ENCODE assay signal across 1 cellular context in the genomic region with DNA sequence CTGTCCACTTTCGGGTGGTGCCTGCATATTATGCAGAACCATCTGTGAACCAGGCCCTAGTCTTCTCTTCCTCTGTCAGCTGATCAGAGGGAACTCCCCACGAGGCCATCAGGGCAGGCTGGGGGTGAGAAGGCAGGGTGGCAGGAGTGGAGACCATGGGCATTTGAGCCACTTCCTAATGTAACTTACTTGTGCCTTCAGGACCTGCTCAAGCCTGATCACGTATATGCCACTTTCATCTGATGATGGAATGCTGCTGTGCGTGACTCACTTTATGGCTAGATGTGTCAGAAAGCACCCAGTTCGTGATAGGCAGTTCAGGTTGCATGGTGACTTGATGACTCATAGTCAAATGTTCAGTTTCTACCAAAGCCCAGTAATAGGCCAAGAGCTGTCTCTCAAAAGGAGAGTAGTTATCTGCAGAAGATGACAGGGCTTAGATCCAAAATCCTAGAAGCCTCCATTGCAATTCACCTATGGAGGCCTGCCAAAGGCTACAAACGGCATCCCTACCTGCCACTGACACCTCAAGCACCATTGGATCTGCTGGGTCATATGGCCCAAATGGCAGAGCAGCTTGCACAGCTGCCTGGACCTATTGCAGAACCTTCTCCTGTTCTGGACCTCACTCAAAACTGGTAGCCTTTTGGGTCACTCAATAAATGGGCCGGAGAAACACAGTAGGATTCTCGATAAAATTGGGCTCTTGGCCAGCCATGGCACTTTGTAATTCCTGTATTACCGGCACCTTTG.
TF ChIP-seq lines count a peak whose summit lies in the region.

No MANE protein-coding gene starts in this region.

TF ChIP-seq in GM12878, 131 proteins besides CTCF, POLR2A, EP300 and RAD21 (continued from another document):
- TF ChIP-seq IKZF1 (conservative IDR thresholded peaks at IDR 0.05) (peak; percentile 36), JUNB (IDR thresholded peaks at IDR 0.05) (peak; percentile 88), RAD51 (IDR thresholded peaks at IDR 0.05) (0 out of 2 replicates have a peak, but pooled peaks have one; percentile 33), ZBTB40 (IDR thresholded peaks at IDR 0.05; ENCODE audit: borderline replicate concordance) (peak; percentile 11; the same call in 1 of the 2 replicates), JUND (IDR thresholded peaks at IDR 0.05; ENCODE audit: low read depth, low read length) (peak; percentile 27; the same call in 1 of the 2 replicates), ZNF687 (IDR thresholded peaks at IDR 0.05) (peak; percentile 79), MTA2 (IDR thresholded peaks at IDR 0.05; ENCODE audit: low read depth) (peak; percentile 73), BHLHE40 (IDR thresholded peaks at IDR 0.05; ENCODE audit: borderline replicate concordance in 1 of 2, low read depth in 2 of 2, low read length in 1 of 2) (peak in 1 of 2 experiments; percentile 69; a peak in 2 of 4 replicates), RUNX3 (IDR thresholded peaks at IDR 0.05; ENCODE audit: low read length) (peak; percentile 49; the same call in 1 of the 2 replicates), CREB1 (IDR thresholded peaks at IDR 0.05; ENCODE audit: low read depth) (peak; percentile 93), ATF7 (IDR thresholded peaks at IDR 0.05; ENCODE audit: low read depth) (peak; percentile 74), RELB (IDR thresholded peaks at IDR 0.05; ENCODE audit: low read depth) (peak; percentile 50; the same call in 1 of the 2 replicates), NFIC (IDR thresholded peaks at IDR 0.05; ENCODE audit: low read depth, low read length) (peak; percentile 51; the same call in 1 of the 2 replicates), EED (IDR thresholded peaks at IDR 0.05; ENCODE audit: low read depth) (peak; percentile 83), IKZF2 (IDR thresholded peaks at IDR 0.05) (peak; percentile 54 to 58; a peak in 3 of 4 replicates), TCF3 (IDR thresholded peaks at IDR 0.05; ENCODE audit: borderline replicate concordance, insufficient read depth, low read depth, low read length) (0 out of 2 replicates have a peak, but pooled peaks have one; percentile 17)
